1 cellular context compared by ENCODE assay signal in genomic region chr4:76688737-76689078, GRCh38.
TF ChIP-seq lines count a peak whose summit lies in the region.

No MANE protein-coding gene starts in this region.

TF ChIP-seq in H1, 55 proteins besides CTCF, POLR2A, EP300 and RAD21 (continued from another document):
- no peak for TF ChIP-seq CHD7 (IDR thresholded peaks at IDR 0.05; ENCODE audit: insufficient replicate concordance, low read length)
- TF ChIP-seq CREB1 (IDR thresholded peaks at IDR 0.05): no peak
- no peak for TF ChIP-seq RFX5 (IDR thresholded peaks at IDR 0.05; ENCODE audit: borderline replicate concordance, low read depth, low read length)
- TF ChIP-seq KDM1A (IDR thresholded peaks at IDR 0.05; ENCODE audit: borderline replicate concordance, low read length): no peak
- no peak for TF ChIP-seq SP1 (IDR thresholded peaks at IDR 0.05; ENCODE audit: low read depth, low read length)
- no peak for TF ChIP-seq EZH2 (IDR thresholded peaks at IDR 0.05; ENCODE audit: low read depth, low read length, severe bottlenecking)
- no peak for TF ChIP-seq JUND (IDR thresholded peaks at IDR 0.05; ENCODE audit: low read length)
